ENCODE assay signal across 9 cellular contexts in the genomic region with DNA sequence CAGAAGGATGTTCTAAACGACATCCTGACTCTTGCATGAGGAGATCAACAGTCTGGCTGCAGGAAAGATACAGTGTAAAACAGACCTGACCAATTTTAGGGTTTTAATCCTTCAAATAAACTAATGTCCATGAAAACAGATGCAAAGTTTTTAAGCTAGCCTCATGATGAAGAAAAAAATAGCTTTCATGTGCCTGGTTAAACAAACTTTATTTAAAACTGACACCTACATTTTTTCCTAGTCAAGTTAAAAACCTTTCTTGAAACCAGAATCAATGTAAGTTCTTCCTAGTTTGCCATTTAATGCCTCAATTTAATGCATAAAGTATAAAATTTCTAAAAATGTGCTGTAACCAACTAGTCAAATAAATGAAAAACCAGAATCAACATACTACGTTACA. TPM values are rescaled to one million over a fixed set of nuclear protein-coding genes. Genes with fewer than 3 reads are reported as not detected.
DNase-seq lines count a peak whose midpoint lies in the region; ATAC-seq and TF ChIP-seq lines count a peak whose summit lies in the region.
"Had no signal": no experiment of that assay in that cellular context is flagged by ENCODE, and none has a peak within 500 bp of the region (broad histone marks: within the 10 kb centered on the region; RNA-seq: fewer than 3 reads in every experiment).

No MANE protein-coding gene starts in this region.

- H3K4me3 ChIP-seq in CD4-positive, CD25-positive, alpha-beta regulatory T cell (ENCODE audit: low read depth, low read length), result peak overlapping the region; percentile 91
- H3K4me3 ChIP-seq in MG63 (peak overlapping the region; percentile 67), dorsolateral prefrontal cortex (peak overlapping the region in 57 of 59 donors; percentile 22 to 97 (median 88)), testis (peak overlapping the region in 1 of 2 donors; percentile 97)
- H3K4me3 ChIP-seq: lung had no signal

- no peak for ATAC-seq in CD4-positive, CD25-positive, alpha-beta regulatory T cell (ENCODE audit: low read depth in 2 of 2)

- peak overlapping the region; percentile 90 for H3K27ac ChIP-seq in CD4-positive, CD25-positive, alpha-beta regulatory T cell (ENCODE audit: insufficient read depth, low read length, poor library complexity, severe bottlenecking)
- H3K27ac ChIP-seq in dorsolateral prefrontal cortex, result peak overlapping the region in 52 of 59 donors; percentile 18 to 98 (median 93)
- peak overlapping the region in 1 of 2 donors; percentile 98 for H3K27ac ChIP-seq in testis

- H3K4me1 Mint-ChIP-seq in CD4-positive, CD25-positive, alpha-beta regulatory T cell, result peaks cover 40 to 62% (median 51%) of the 10 kb centered on the region in 4 donors
- peaks cover 43% of the 10 kb centered on the region for H3K4me1 Mint-ChIP-seq in neural crest cell

- H3K4me3 Mint-ChIP-seq in CD4-positive, CD25-positive, alpha-beta regulatory T cell, result peak overlapping the region; percentile 92 to 97 (median 94)
- peak overlapping the region; percentile 95 for H3K4me3 Mint-ChIP-seq in neural crest cell

- WGBS in testis, 2 donors, result 7 to 8% methylated on average over 2 of the region's 2 CpGs

- no peaks in the 10 kb centered on the region for H3K27me3 ChIP-seq in CD4-positive, CD25-positive, alpha-beta regulatory T cell (ENCODE audit: control insufficient read depth, insufficient read depth, low read length)
- H3K27me3 ChIP-seq in MG63, result no peaks in the 10 kb centered on the region
- H3K27me3 ChIP-seq in dorsolateral prefrontal cortex, result no peaks in the 10 kb centered on the region
- no peaks in the 10 kb centered on the region for H3K27me3 ChIP-seq in testis

- DNase-seq in CD4-positive, CD25-positive, alpha-beta regulatory T cell, result no peak
- DNase-seq in MG63, result no peak
- no peak for DNase-seq in dorsolateral prefrontal cortex
- no peak for DNase-seq in neural crest cell (ENCODE audit: low read depth, low spot score)
- DNase-seq in SW480 (ENCODE audit: low spot score), result no peak
- DNase-seq in NCI-H446 treated with DMSO at 0.1 percent for 48 hours (lab: John Stamatoyannopoulos, UW), result no peak
- no peak for DNase-seq in NCI-H2107 (lab: John Stamatoyannopoulos, UW)
- no peak for DNase-seq in testis

- H3K4me1 ChIP-seq in CD4-positive, CD25-positive, alpha-beta regulatory T cell (ENCODE audit: control insufficient read depth, insufficient read depth, low read length, poor library complexity, severe bottlenecking), result peaks cover 69% of the 10 kb centered on the region
- peaks cover 31% of the 10 kb centered on the region for H3K4me1 ChIP-seq in testis

- H3K9me3 ChIP-seq in CD4-positive, CD25-positive, alpha-beta regulatory T cell (ENCODE audit: control insufficient read depth in 2 of 2, low read length in 2 of 2), result no peaks in the 10 kb centered on the region
- H3K9me3 ChIP-seq in MG63, result no peaks in the 10 kb centered on the region
- no peaks in the 10 kb centered on the region for H3K9me3 ChIP-seq in testis

- peaks cover 9% of the 10 kb centered on the region for H3K36me3 Mint-ChIP-seq in CD4-positive, CD25-positive, alpha-beta regulatory T cell
- H3K36me3 Mint-ChIP-seq in neural crest cell (ENCODE audit: low read depth), result no peaks in the 10 kb centered on the region

- peaks cover 16% of the 10 kb centered on the region for H3K36me3 ChIP-seq in CD4-positive, CD25-positive, alpha-beta regulatory T cell (ENCODE audit: control insufficient read depth, insufficient read depth, low read length)
- H3K36me3 ChIP-seq in MG63 (peaks cover 32% of the 10 kb centered on the region), testis (ENCODE audit: low read depth, missing control alignments) (no peaks in the 10 kb centered on the region)

- intact Hi-C loops in dorsolateral prefrontal cortex (cut with DNase I), result loop anchor here (2.0 kb wide), 1 partner anchor 75 kb away; a partner anchor contains a TSS
- intact Hi-C loops in testis (cut with DNase I; ENCODE audit: low total_unique reads), result no loop called here

- no peak for TF ChIP-seq POLR2A in testis (IDR thresholded peaks at IDR 0.05)

- H3K27ac Mint-ChIP-seq in CD4-positive, CD25-positive, alpha-beta regulatory T cell, result peak overlapping the region; percentile 68 to 95 (median 92)
- H3K27ac Mint-ChIP-seq in neural crest cell (ENCODE audit: unreplicated experiment), result peak overlapping the region; percentile 27

- TF ChIP-seq CTCF in dorsolateral prefrontal cortex (IDR thresholded peaks at IDR 0.05 in 54 of 56, conservative IDR thresholded peaks at IDR 0.05 in 2 of 56; ENCODE audit: low read depth in 1 of 56, partially characterized antibody in 56 of 56) (no peak), neural crest cell (conservative IDR thresholded peaks at IDR 0.05) (no peak), testis (IDR thresholded peaks at IDR 0.05) (no peak)

- H3K27me3 Mint-ChIP-seq in CD4-positive, CD25-positive, alpha-beta regulatory T cell, result no peaks in the 10 kb centered on the region
- no peaks in the 10 kb centered on the region for H3K27me3 Mint-ChIP-seq in neural crest cell (ENCODE audit: low read depth)

- no peaks in the 10 kb centered on the region for H3K9me3 Mint-ChIP-seq in CD4-positive, CD25-positive, alpha-beta regulatory T cell
- H3K9me3 Mint-ChIP-seq in neural crest cell, result no peaks in the 10 kb centered on the region

RNA-seq across cellular contexts. Expression of a gene that starts 2.9 kb away (rescaled TPM):
- total RNA-seq in CD4-positive, CD25-positive, alpha-beta regulatory T cell, result 209 TPM
- 1 to 10 TPM; 2.6 to 5.3 (median 3.3) TPM for polyA plus RNA-seq in CD4-positive, CD25-positive, alpha-beta regulatory T cell
- 33.5 and 37.1 TPM in 2 replicates for total RNA-seq in MG63 (2014; rRNA removed; shearing (Covaris generic); ENCODE audit: low replicate concordance)
- total RNA-seq in dorsolateral prefrontal cortex (10 to 100 TPM; 54.5 to 95.7 (median 71.1) TPM), neural crest cell (65.5 and 67.9 TPM in 2 replicates), testis (100 to 1,000 TPM in 1 of 2 donors, 10 to 100 TPM in 1; 86.1 to 104 TPM)
- polyA plus RNA-seq in testis (ENCODE audit: insufficient read depth, low read depth, low replicate concordance), result 105 TPM
